8 cellular contexts compared by ENCODE assay signal in the genomic region with DNA sequence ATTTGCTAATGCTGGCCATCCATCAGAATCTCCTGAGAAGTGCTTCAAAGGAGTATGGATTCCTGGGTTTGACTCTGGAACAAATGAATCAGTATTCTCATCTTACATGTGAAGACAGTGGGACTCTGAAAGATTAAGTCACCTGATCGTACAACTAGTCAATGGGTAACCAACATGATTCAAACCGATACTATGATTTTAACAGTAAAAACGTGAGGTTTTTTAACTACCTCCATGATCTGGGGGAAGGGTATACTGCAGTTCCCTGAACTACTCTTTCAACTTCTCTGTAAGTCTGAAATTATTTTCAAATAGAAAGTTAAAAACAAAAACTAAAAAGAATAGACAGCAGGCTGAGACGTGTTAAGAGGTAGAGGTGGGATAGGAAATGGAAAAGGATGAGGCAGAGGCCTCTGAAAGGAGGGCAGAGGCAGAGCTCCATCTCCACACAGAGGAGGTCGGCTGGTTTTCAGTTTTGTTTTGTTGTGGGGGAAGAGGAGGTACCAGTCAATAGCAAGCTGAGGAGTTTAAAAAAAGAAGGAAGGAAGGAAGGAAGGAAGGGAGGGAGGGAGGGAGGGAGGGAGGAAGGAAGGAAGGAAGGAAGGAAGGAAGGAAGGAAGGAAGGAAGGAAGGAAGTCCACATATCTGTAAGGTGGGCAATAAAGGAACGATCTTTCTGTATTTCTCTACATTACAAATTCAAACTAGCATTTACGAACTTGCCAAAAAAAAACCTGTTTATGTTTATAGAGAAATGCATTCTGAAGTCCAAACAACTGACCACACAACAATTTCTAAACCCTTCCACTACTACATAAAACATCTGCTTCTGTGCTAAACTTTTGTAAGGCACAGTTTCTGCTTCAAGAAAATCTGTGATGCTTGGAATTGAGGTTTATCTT.
DNase-seq lines count a peak whose midpoint lies in the region; ATAC-seq and TF ChIP-seq lines count a peak whose summit lies in the region.

No MANE protein-coding gene starts in this region.

- H3K27ac ChIP-seq in dorsolateral prefrontal cortex: peak overlapping the region in 2 of 59 donors; percentile 11 to 37

- H3K4me1 Mint-ChIP-seq in activated CD4-positive, alpha-beta T cell treated with anti-CD3 and anti-CD28 coated beads, Interleukin-2, amount 10 ng/mL, durations not matched to agents 24 days and 14 days: peaks cover 33% of the 10 kb centered on the region

- peak; percentile 85 for DNase-seq in activated CD4-positive, alpha-beta T cell treated with anti-CD3 and anti-CD28 coated beads, Interleukin-2, amount 10 ng/mL, durations not matched to agents 24 days and 14 days
- DNase-seq in stimulated activated CD4-positive, alpha-beta T cell treated with anti-CD3 and anti-CD28 coated beads, Interleukin-1b, Interleukin-23, amount 100 ng/mL, for 48 hours: peak; percentile 46
- DNase-seq in dorsolateral prefrontal cortex: no peak
- no peak for DNase-seq in NCI-H526 (lab: John Stamatoyannopoulos, UW)
- DNase-seq in cortex of kidney (lab: John Stamatoyannopoulos, UW): no peak
- DNase-seq in UCSD-AML1 (lab: John Stamatoyannopoulos, UW; ENCODE audit: unreplicated experiment): no peak

- peak; percentile 85 for ATAC-seq in GM18870 (IDR thresholded peaks at IDR 0.05; ENCODE audit: unreplicated experiment)
- ATAC-seq in HG02678 (IDR thresholded peaks at IDR 0.05; ENCODE audit: unreplicated experiment): peak; percentile 92

- no peaks in the 10 kb centered on the region for H3K27me3 Mint-ChIP-seq in activated CD4-positive, alpha-beta T cell treated with anti-CD3 and anti-CD28 coated beads, Interleukin-2, amount 10 ng/mL, durations not matched to agents 24 days and 14 days

- no peak for TF ChIP-seq CTCF in dorsolateral prefrontal cortex (IDR thresholded peaks at IDR 0.05 in 54 of 56, conservative IDR thresholded peaks at IDR 0.05 in 2 of 56; ENCODE audit: low read depth in 1 of 56, partially characterized antibody in 56 of 56)

- peak overlapping the region; percentile 93 for H3K27ac Mint-ChIP-seq in activated CD4-positive, alpha-beta T cell treated with anti-CD3 and anti-CD28 coated beads, Interleukin-2, amount 10 ng/mL, durations not matched to agents 24 days and 14 days

- H3K9me3 Mint-ChIP-seq in activated CD4-positive, alpha-beta T cell treated with anti-CD3 and anti-CD28 coated beads, Interleukin-2, amount 10 ng/mL, durations not matched to agents 24 days and 14 days: no peaks in the 10 kb centered on the region

- H3K36me3 Mint-ChIP-seq in activated CD4-positive, alpha-beta T cell treated with anti-CD3 and anti-CD28 coated beads, Interleukin-2, amount 10 ng/mL, durations not matched to agents 24 days and 14 days (ENCODE audit: low read depth): peaks cover 7% of the 10 kb centered on the region

- H3K4me3 ChIP-seq in dorsolateral prefrontal cortex: no peak overlapping the region

- intact Hi-C loops in activated CD4-positive, alpha-beta T cell treated with anti-CD3 and anti-CD28 coated beads, Interleukin-2, amount 10 ng/mL, durations not matched to agents 24 days and 14 days (cut with micrococcal nuclease): loop anchor here (1.0 to 5.0 kb wide), 9 partner anchors 25 to 182 kb away; no protein-coding TSS in a partner anchor
- intact Hi-C loops in dorsolateral prefrontal cortex (cut with DNase I): no loop called here

- peak overlapping the region; percentile 75 for H3K4me3 Mint-ChIP-seq in activated CD4-positive, alpha-beta T cell treated with anti-CD3 and anti-CD28 coated beads, Interleukin-2, amount 10 ng/mL, durations not matched to agents 24 days and 14 days

- H3K27me3 ChIP-seq in dorsolateral prefrontal cortex: no peaks in the 10 kb centered on the region

Comparison
In these comparisons a context has a peak if more than half of its experiments do, and no peak if none do; other contexts are left out.
1. DNase-seq: peak in activated CD4-positive, alpha-beta T cell treated with anti-CD3 and anti-CD28 coated beads, Interleukin-2, amount 10 ng/mL, durations not matched to agents 24 days and 14 days (single experiment) and stimulated activated CD4-positive, alpha-beta T cell treated with anti-CD3 and anti-CD28 coated beads, Interleukin-1b, Interleukin-23, amount 100 ng/mL, for 48 hours (single experiment); none in dorsolateral prefrontal cortex (0 of 10), NCI-H526 (0 of 2), cortex of kidney (single experiment) and UCSD-AML1 (single experiment).